Comparison of ENCODE assay signal across 17 cellular contexts in genomic region chr12:68080577-68080976, GRCh38.
A peak's percentile ranks its signal among the peaks of the same experiment; 100 is the strongest.
DNase-seq lines count a peak whose midpoint lies in the region; ATAC-seq and TF ChIP-seq lines count a peak whose summit lies in the region.
"Had no signal": no experiment of that assay in that cellular context is flagged by ENCODE, and none has a peak within 500 bp of the region (broad histone marks: within the 10 kb centered on the region; RNA-seq: fewer than 3 reads in every experiment).

No MANE protein-coding gene starts in this region.

- H3K9me3 ChIP-seq in CD4-positive, alpha-beta memory T cell (ENCODE audit: control insufficient read depth in 1 of 2, low read length in 2 of 2): peaks cover 0 to 3% of the 10 kb centered on the region in 2 donors
- H3K9me3 ChIP-seq: gastroesophageal sphincter, prostate gland, SK-N-SH, uterus had no signal

- peaks cover 0 to 22% (median 13%) of the 10 kb centered on the region in 8 donors for H3K9me3 Mint-ChIP-seq in CD4-positive, alpha-beta memory T cell
- peaks cover 22% of the 10 kb centered on the region for H3K9me3 Mint-ChIP-seq in natural killer cell treated with Interleukin-12 subunit alpha and Interleukin-12 subunit beta and Interleukin-15 and Interleukin-18, amount 100 ng/mL, for 72 hours

- peak; percentile 3 to 30 (median 13) for DNase-seq in CD4-positive, alpha-beta memory T cell
- DNase-seq in GM20000 (ENCODE audit: low spot score) (peak; percentile 8), astrocyte of the hippocampus (ENCODE audit: low read depth, low spot score) (peak; percentile 6), sciatic nerve (ENCODE audit: low spot score) (no peak), brain microvascular endothelial cell (no peak), KBM-7 (no peak)
- peak; percentile 89 for DNase-seq in natural killer cell treated with Interleukin-12 subunit alpha and Interleukin-12 subunit beta and Interleukin-15 and Interleukin-18, amount 100 ng/mL, for 72 hours (ENCODE audit: low spot score)
- DNase-seq: kidney glomerular epithelial cell; NCI-H1436; NCI-H446 treated with DMSO at 0.1 percent for 48 hours; SK-N-SH; stimulated activated naive CD4-positive, alpha-beta T cell; uterus had no signal

- peaks cover 8 to 15% of the 10 kb centered on the region in 2 donors for H3K36me3 Mint-ChIP-seq in CD4-positive, alpha-beta memory T cell
- peaks cover 50% of the 10 kb centered on the region for H3K36me3 Mint-ChIP-seq in natural killer cell treated with Interleukin-12 subunit alpha and Interleukin-12 subunit beta and Interleukin-15 and Interleukin-18, amount 100 ng/mL, for 72 hours

- peak overlapping the region in 4 of 8 donors; percentile 15 to 46 (median 24) for H3K4me3 Mint-ChIP-seq in CD4-positive, alpha-beta memory T cell
- peak overlapping the region; percentile 75 for H3K4me3 Mint-ChIP-seq in natural killer cell treated with Interleukin-12 subunit alpha and Interleukin-12 subunit beta and Interleukin-15 and Interleukin-18, amount 100 ng/mL, for 72 hours

- H3K27ac Mint-ChIP-seq in CD4-positive, alpha-beta memory T cell: peak overlapping the region in 1 of 7 donors; percentile 14
- H3K27ac Mint-ChIP-seq in natural killer cell treated with Interleukin-12 subunit alpha and Interleukin-12 subunit beta and Interleukin-15 and Interleukin-18, amount 100 ng/mL, for 72 hours: peak overlapping the region; percentile 95 to 97

- CTCF ChIA-PET in CD4-positive, alpha-beta memory T cell (lab: Charles Lee; ENCODE audit: partially characterized antibody): interaction anchor here (1.0 kb wide), 1 partner anchor 11 kb away, joined by 3 read pairs; no protein-coding TSS in a partner anchor

- in situ Hi-C loops in brain microvascular endothelial cell (cut with HindIII; ENCODE audit: low pct_ligation_motif_present, low sequenced_read_pairs) (no loop called here), KBM-7 (cut with MboI; ENCODE audit: low pct_unique_long_range_greater_than_20kb, low sequenced_read_pairs) (no loop called here)

- peaks cover 5 to 20% (median 14%) of the 10 kb centered on the region in 4 donors for H3K4me1 Mint-ChIP-seq in CD4-positive, alpha-beta memory T cell
- peaks cover 84 to 85% of the 10 kb centered on the region in 2 donors for H3K4me1 Mint-ChIP-seq in natural killer cell treated with Interleukin-12 subunit alpha and Interleukin-12 subunit beta and Interleukin-15 and Interleukin-18, amount 100 ng/mL, for 72 hours (ENCODE audit: low read depth in 2 of 2)

- no peaks in the 10 kb centered on the region for H3K27me3 Mint-ChIP-seq in CD4-positive, alpha-beta memory T cell
- H3K27me3 Mint-ChIP-seq in natural killer cell treated with Interleukin-12 subunit alpha and Interleukin-12 subunit beta and Interleukin-15 and Interleukin-18, amount 100 ng/mL, for 72 hours: no peaks in the 10 kb centered on the region

- H3K27me3 ChIP-seq in CD4-positive, alpha-beta memory T cell (ENCODE audit: insufficient read depth, low read length): no peaks in the 10 kb centered on the region
- H3K27me3 ChIP-seq in brain microvascular endothelial cell (replicated peaks): no peaks in the 10 kb centered on the region
- H3K27me3 ChIP-seq: gastroesophageal sphincter, uterus had no signal

- intact Hi-C loops in CD4-positive, alpha-beta memory T cell (cut with micrococcal nuclease): no loop called here
- intact Hi-C loops in sciatic nerve (cut with DNase I): no loop called here

- peaks cover 8% of the 10 kb centered on the region for H3K4me1 ChIP-seq in CD4-positive, alpha-beta memory T cell (ENCODE audit: insufficient read depth, low read length)
- H3K4me1 ChIP-seq: gastroesophageal sphincter, prostate gland, uterus had no signal

- H3K4me3 ChIP-seq in CD4-positive, alpha-beta memory T cell (ENCODE audit: low read length in 2 of 2): no peak overlapping the region
- no peak overlapping the region for H3K4me3 ChIP-seq in brain microvascular endothelial cell (ENCODE audit: low read depth, low read length)
- H3K4me3 ChIP-seq: gastroesophageal sphincter, K562, prostate gland, uterus had no signal

- no peaks in the 10 kb centered on the region for H3K36me3 ChIP-seq in CD4-positive, alpha-beta memory T cell (ENCODE audit: insufficient read depth, low read length)
- no peaks in the 10 kb centered on the region for H3K36me3 ChIP-seq in brain microvascular endothelial cell (replicated peaks)
- H3K36me3 ChIP-seq: gastroesophageal sphincter, prostate gland, uterus had no signal

- TF ChIP-seq CTCF in GM20000 (IDR thresholded peaks at IDR 0.05; ENCODE audit: extremely low read depth, missing control alignments) (no peak), brain microvascular endothelial cell (IDR thresholded peaks at IDR 0.05; ENCODE audit: low read depth, low read length, missing control alignments) (no peak)

- peak; percentile 82 to 83 for ATAC-seq in natural killer cell treated with Interleukin-12 subunit alpha and Interleukin-12 subunit beta and Interleukin-15 and Interleukin-18, amount 100 ng/mL, for 72 hours
- ATAC-seq in sciatic nerve (no peak), GM21786 (IDR thresholded peaks at IDR 0.05; ENCODE audit: unreplicated experiment) (no peak)
- ATAC-seq: gastroesophageal sphincter, K562 had no signal

- H3K27ac ChIP-seq in CD4-positive, alpha-beta memory T cell (ENCODE audit: low read depth, low read length): no peak overlapping the region
- H3K27ac ChIP-seq in brain microvascular endothelial cell: no peak overlapping the region
- H3K27ac ChIP-seq: gastroesophageal sphincter, prostate gland, uterus had no signal

- POLR2A ChIA-PET in CD4-positive, alpha-beta memory T cell (lab: Charles Lee; ENCODE audit: partially characterized antibody): no interaction called here

Comparison
In these comparisons a context has a peak if more than half of its experiments do, and no peak if none do; other contexts are left out.
1. DNase-seq: peak in CD4-positive, alpha-beta memory T cell (5 of 5), GM20000 (single experiment), astrocyte of the hippocampus (single experiment) and natural killer cell treated with Interleukin-12 subunit alpha and Interleukin-12 subunit beta and Interleukin-15 and Interleukin-18, amount 100 ng/mL, for 72 hours (single experiment); none in sciatic nerve (single experiment), brain microvascular endothelial cell (single experiment) and KBM-7 (single experiment).
2. ATAC-seq: peak in natural killer cell treated with Interleukin-12 subunit alpha and Interleukin-12 subunit beta and Interleukin-15 and Interleukin-18, amount 100 ng/mL, for 72 hours (2 of 2); none in sciatic nerve (single experiment) and GM21786 (single experiment).